ENCODE assay signal across 23 cellular contexts in genomic region chr15:38374024-38374423, GRCh38.
"Had no signal": no experiment of that assay in that cellular context is flagged by ENCODE, and none has a peak within 500 bp of the region (broad histone marks: within the 10 kb centered on the region; RNA-seq: fewer than 3 reads in every experiment).

No MANE protein-coding gene starts in this region.

- DNase-seq: colonic mucosa; effector CD8-positive, alpha-beta T cell; endodermal cell; foreskin fibroblast; gastrocnemius medialis; head of caudate nucleus; hippocampal formation; left cardiac atrium; left lung; lower lobe of right lung; pancreas; retina; sigmoid colon; spleen; stimulated activated CD4-positive, alpha-beta T cell treated with anti-CD3 and anti-CD28 coated beads, Interleukin-4, amount 100 ng/mL, for 4 hours; upper lobe of left lung had no signal

- ATAC-seq: gastrocnemius medialis; natural killer cell treated with Interleukin-12 subunit alpha and Interleukin-12 subunit beta and Interleukin-15 and Interleukin-18, amount 100 ng/mL, for 72 hours; stimulated activated memory B cell treated with anti-CD40 and anti-IgM and Interleukin-4, amounts not matched to agents 10 μg/mL and 1 μg/mL and 100 μg/mL, for 72 hours had no signal

- H3K36me3 ChIP-seq: colonic mucosa, gastrocnemius medialis, left lung, lower lobe of right lung, neutrophil, pancreas, sigmoid colon, spleen, thoracic aorta, tibial nerve, upper lobe of left lung had no signal

- H3K4me1 ChIP-seq: colonic mucosa, left lung had no signal

- H3K27me3 ChIP-seq: colonic mucosa, gastrocnemius medialis, left lung, pancreas, sigmoid colon, tibial nerve, upper lobe of left lung had no signal

- H3K27ac ChIP-seq: colonic mucosa, epithelial cell of prostate, left lung, lower lobe of right lung, neutrophil, pancreas, sigmoid colon, spleen, thoracic aorta, upper lobe of left lung had no signal

- H3K4me3 ChIP-seq: colonic mucosa, gastrocnemius medialis, left lung, lower lobe of right lung, pancreas, sigmoid colon, skin epidermis, spleen, thoracic aorta, tibial nerve, upper lobe of left lung had no signal

- H3K9me3 ChIP-seq: colonic mucosa, gastrocnemius medialis, left lung, lower lobe of right lung, neutrophil, pancreas, sigmoid colon, spleen, thoracic aorta, tibial nerve, upper lobe of left lung had no signal
